9 cellular contexts compared by ENCODE assay signal in the genomic region with DNA sequence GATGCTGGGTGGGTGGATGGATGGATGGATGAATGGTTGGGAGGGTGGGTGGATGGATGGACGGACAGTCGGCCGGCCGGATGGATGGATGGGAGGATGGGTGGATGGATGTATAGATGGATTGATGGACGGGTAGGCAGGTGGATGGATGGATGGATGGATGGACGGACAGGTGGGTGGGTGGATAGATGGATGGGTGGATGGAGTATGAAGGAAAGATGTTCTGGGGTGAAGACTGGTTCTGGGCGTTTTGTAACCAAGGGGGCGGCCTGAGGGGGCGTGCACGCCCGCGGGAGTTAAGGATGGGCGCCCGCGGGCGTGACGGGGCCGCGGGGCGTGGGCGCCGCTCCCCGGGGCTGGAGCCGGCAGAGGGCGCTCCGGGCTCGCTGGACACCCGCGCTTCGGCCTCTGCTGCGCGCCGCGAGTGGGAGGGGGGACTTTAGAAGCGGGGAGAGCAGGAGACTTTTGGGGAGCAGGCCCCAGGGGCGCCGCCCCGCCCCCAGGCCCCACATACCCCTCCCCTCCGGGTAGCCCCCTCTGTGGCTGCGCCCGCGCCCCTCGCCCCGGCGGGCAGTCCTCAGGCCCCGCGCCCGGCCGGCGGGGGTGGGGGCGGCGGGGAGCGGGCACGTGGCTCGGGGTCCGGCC. TPM values are rescaled to one million over a fixed set of nuclear protein-coding genes. Genes with fewer than 3 reads are reported as not detected.
DNase-seq lines count a peak whose midpoint lies in the region; ATAC-seq and TF ChIP-seq lines count a peak whose summit lies in the region.
"Had no signal": no experiment of that assay in that cellular context is flagged by ENCODE, and none has a peak within 500 bp of the region (broad histone marks: within the 10 kb centered on the region; RNA-seq: fewer than 3 reads in every experiment).

NECAB2 (plus strand) TSS at position 407 of the 645 bp plus-strand sequence. CDS start 405 bp downstream, outside the sequence.

- TF ChIP-seq POLR2A in gastroesophageal sphincter (IDR thresholded peaks at IDR 0.05): no peak

- H3K4me1 ChIP-seq in H9 (ENCODE audit: insufficient read depth, low read length) (no peaks in the 10 kb centered on the region), gastroesophageal sphincter (peaks cover 0 to 12% (median 0%) of the 10 kb centered on the region in 3 donors), neutrophil (ENCODE audit: control insufficient read depth in 1 of 2, insufficient read depth in 1 of 2, low read depth in 1 of 2, low read length in 1 of 2) (peaks cover 0 to 4% of the 10 kb centered on the region in 2 experiments)

- H3K23ac ChIP-seq in H9 (ENCODE audit: insufficient read length, low read depth, low read length): no peak within 1 kb of the TSS

- no peak within 1 kb of the TSS for H3K4ac ChIP-seq in H9 (ENCODE audit: low read depth, low read length)

- H3K36me3 Mint-ChIP-seq in H9 (ENCODE audit: insufficient read depth in 1 of 3, low read depth in 3 of 3): no peaks in the 10 kb centered on the region

- H3K27me3 Mint-ChIP-seq in H9 (ENCODE audit: low read depth): peaks cover 13% of the 10 kb centered on the region

- no peaks in the 10 kb centered on the region for H3K9me3 ChIP-seq in H9 (ENCODE audit: control insufficient read depth, low read depth, low read length)
- no peaks in the 10 kb centered on the region for H3K9me3 ChIP-seq in gastroesophageal sphincter
- no peaks in the 10 kb centered on the region for H3K9me3 ChIP-seq in neutrophil

- TF ChIP-seq CTCF in H9 (conservative IDR thresholded peaks at IDR 0.05) (peak; percentile 77), WI38 (IDR thresholded peaks at IDR 0.05; ENCODE audit: low read depth, low read length) (0 out of 2 replicates have a peak, but pooled peaks have one; percentile 29), gastroesophageal sphincter (IDR thresholded peaks at IDR 0.05) (peak in 3 of 4 experiments; percentile 41 to 84 (median 72)), neutrophil (IDR thresholded peaks at IDR 0.05) (peak; percentile 82)

- H2AFZ ChIP-seq in H9 (ENCODE audit: low read length): no peak within 1 kb of the TSS

- no peak within 1 kb of the TSS for H2BK15ac ChIP-seq in H9 (ENCODE audit: low read depth, low read length)

- H3T11ph ChIP-seq in H9 (ENCODE audit: low read length): no peak within 1 kb of the TSS

- H3K9me3 Mint-ChIP-seq in H9: no peaks in the 10 kb centered on the region; a peak in 1 of 5 replicates

- peaks cover 6% of the 10 kb centered on the region for H3K23me2 ChIP-seq in H9 (ENCODE audit: insufficient read length, low read depth, low read length, poor library complexity, severe bottlenecking)

- peaks cover 0 to 41% of the 10 kb centered on the region in 2 donors for H3K36me3 ChIP-seq in gastroesophageal sphincter
- peaks cover 4% of the 10 kb centered on the region for H3K36me3 ChIP-seq in neutrophil

- DNase-seq in COLO829 (ENCODE audit: low spot score) (peak; percentile 15), H9 (no peak), DMS79 (lab: John Stamatoyannopoulos, UW) (no peak), RKO (ENCODE audit: low spot score) (no peak)
- DNase-seq in activated CD4-positive, alpha-beta T cell treated with anti-CD3 and anti-CD28 coated beads for 4 hours: no peak

- WGBS in H9 (ENCODE audit: extremely low coverage, insufficient read length, low lambda C conversion rate): no CpG with 5 or more reads among the region's 56 CpGs
- 24 to 26% methylated on average over 10 to 12 of the region's 56 CpGs for WGBS in gastroesophageal sphincter (ENCODE audit: low coverage in 1 of 2), 2 donors

- H3K4me3 Mint-ChIP-seq in H9: peak within 1 kb of the TSS; percentile 74 to 90

- H3K27ac ChIP-seq in H9 (ENCODE audit: insufficient read length, low read depth, low read length) (no peak within 1 kb of the TSS), gastroesophageal sphincter (no peak within 1 kb of the TSS), neutrophil (no peak within 1 kb of the TSS)

- H2BK5ac ChIP-seq in H9 (ENCODE audit: insufficient read length, low read length): no peak within 1 kb of the TSS

- H2BK12ac ChIP-seq in H9 (ENCODE audit: insufficient read length, low read depth, low read length): no peak within 1 kb of the TSS

- peaks cover 3% of the 10 kb centered on the region for H4K20me1 ChIP-seq in H9 (ENCODE audit: control insufficient read depth, insufficient read depth, insufficient read length)

- H3K56ac ChIP-seq in H9 (ENCODE audit: insufficient read length, low read depth, low read length): no peak within 1 kb of the TSS

- no peak within 1 kb of the TSS for H4K91ac ChIP-seq in H9 (ENCODE audit: insufficient read length, low read depth, low read length)

- 0 out of 2 replicates have a peak within 1 kb of the TSS, but pooled peaks have one; percentile 14 for H3K4me3 ChIP-seq in WI38 (ENCODE audit: low read depth, low read length)
- H3K4me3 ChIP-seq in gastroesophageal sphincter: peak within 1 kb of the TSS in 1 of 2 donors; percentile 50
- peak within 1 kb of the TSS in 1 of 2 experiments; percentile 41 for H3K4me3 ChIP-seq in neutrophil (ENCODE audit: low read depth in 1 of 2, low read length in 1 of 2)

- H3K27me3 ChIP-seq in H9 (ENCODE audit: insufficient read depth, low read length) (peaks cover 2% of the 10 kb centered on the region; the same call in 1 of the 2 replicates), gastroesophageal sphincter (peaks cover 21% of the 10 kb centered on the region), neutrophil (peaks cover 59% of the 10 kb centered on the region)

- no peak within 1 kb of the TSS for H3K27ac Mint-ChIP-seq in H9

- H3K79me1 ChIP-seq in H9 (ENCODE audit: insufficient read depth, low read depth, low read length, poor library complexity, severe bottlenecking): no peaks in the 10 kb centered on the region

- no peak within 1 kb of the TSS for H2AK5ac ChIP-seq in H9 (ENCODE audit: insufficient read length, low read length)

- ATAC-seq in gastroesophageal sphincter: peak; percentile 53

- no peak for TF ChIP-seq EP300 in gastroesophageal sphincter (IDR thresholded peaks at IDR 0.05)

- no peak within 1 kb of the TSS for H3K18ac ChIP-seq in H9 (ENCODE audit: insufficient read length, low read depth, low read length)

- H3K4me1 Mint-ChIP-seq in H9: peaks cover 9 to 37% of the 10 kb centered on the region in 2 experiments

- no peak within 1 kb of the TSS for H2BK20ac ChIP-seq in H9 (ENCODE audit: low read depth, low read length, poor library complexity, severe bottlenecking)

- H4K8ac ChIP-seq in H9 (replicated peaks; ENCODE audit: insufficient read length, low read depth, low read length): no peak within 1 kb of the TSS

- no peak within 1 kb of the TSS for H2BK120ac ChIP-seq in H9 (ENCODE audit: low read depth, low read length, poor library complexity, severe bottlenecking)

- peak within 1 kb of the TSS; percentile 68 for H3K4me2 ChIP-seq in H9 (ENCODE audit: insufficient read depth, insufficient read length, low read length)

- no peak within 1 kb of the TSS for H4K5ac ChIP-seq in H9 (ENCODE audit: insufficient read length, low read depth, low read length)

- H3K79me2 ChIP-seq in H9 (ENCODE audit: insufficient read depth, low read length): no peaks in the 10 kb centered on the region

- H3K9ac ChIP-seq in H9 (ENCODE audit: extremely low read depth, insufficient read length, low read length): no peak within 1 kb of the TSS

- no peak within 1 kb of the TSS for H3K14ac ChIP-seq in H9 (ENCODE audit: insufficient read depth, low read length)

RNA-seq across cellular contexts. Expression of gene NECAB2, which starts in this region (rescaled TPM):
- total RNA-seq in H9 (2021) (11.7 and 12.6 TPM in 2 replicates), gastroesophageal sphincter (1 to 10 TPM in 1 of 4 donors, not detected in 3; 1.1 TPM)
- total RNA-seq: RPMI7951 had no signal

Comparison
In these comparisons a context has a peak if more than half of its experiments do, and no peak if none do; other contexts are left out.
1. CTCF ChIP-seq: peak in every context shown above with its lines; median percentile 82 in neutrophil; 77 in H9; 72 in gastroesophageal sphincter; 29 in WI38.